In the genomic region with DNA sequence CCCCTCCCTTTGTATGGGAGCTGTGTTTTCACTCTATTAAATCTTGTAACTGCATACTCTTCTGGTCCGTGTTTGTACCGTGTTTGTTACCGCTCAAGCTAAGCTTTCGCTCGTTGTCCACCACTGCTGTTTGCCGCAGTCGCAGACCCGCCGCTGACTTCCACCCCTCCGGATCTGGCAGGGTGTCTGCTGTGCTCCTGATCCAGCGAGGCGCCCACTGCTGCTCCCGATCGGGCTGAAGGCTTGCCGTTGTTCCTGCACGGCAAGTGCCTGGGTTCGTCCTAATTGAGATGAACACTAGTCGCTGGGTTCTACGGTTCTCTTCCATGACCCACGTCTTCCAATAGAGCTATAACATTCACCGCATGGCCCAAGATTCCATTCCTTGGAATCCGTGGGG, we compare ENCODE assay signal across 34 cellular contexts.
"Had no signal": no experiment of that assay in that cellular context is flagged by ENCODE, and none has a peak within 500 bp of the region (broad histone marks: within the 10 kb centered on the region; RNA-seq: fewer than 3 reads in every experiment).

No MANE protein-coding gene starts in this region.

- H3K9ac ChIP-seq: KMS-11 had no signal

- H3K36me3 ChIP-seq: MG63 had no signal

- DNase-seq: Kasumi-1, KG1, MG63, MM.1S, MV-4-11, NCI-H1048, NCI-H1092, NCI-H1092 treated with DMSO at 0.1 percent for 48 hours, NCI-H1105, NCI-H1105 treated with DMSO at 0.1 percent for 48 hours, NCI-H1417, NCI-H1417 treated with DMSO at 0.1 percent for 48 hours, NCI-H1436, NCI-H1436 treated with DMSO at 0.1 percent for 48 hours, NCI-H146, NCI-H1694, NCI-H1694 treated with DMSO at 0.1 percent for 48 hours, NCI-H187, NCI-H187 treated with DMSO at 0.1 percent for 48 hours, NCI-H1930, NCI-H2029, NCI-H2029 treated with DMSO at 0.1 percent for 48 hours, NCI-H2081, NCI-H2081 treated with DMSO at 0.1 percent for 48 hours, NCI-H2107, NCI-H2171, NCI-H2171 treated with DMSO at 0.1 percent for 48 hours, NCI-H2227 treated with DMSO at 0.1 percent for 48 hours, NCI-H226, NCI-H345, NCI-H446, NCI-H446 treated with DMSO at 0.1 percent for 48 hours, NCI-H510A had no signal

- H3K4me2 ChIP-seq: KMS-11 had no signal

- H3K27ac ChIP-seq: KMS-11 had no signal

- H3K27me3 ChIP-seq: MG63 had no signal

- H3K9me3 ChIP-seq: MG63 had no signal

- H3K4me3 ChIP-seq: MG63 had no signal
